Comparison of ENCODE assay signal across 1 cellular context in the genomic region with DNA sequence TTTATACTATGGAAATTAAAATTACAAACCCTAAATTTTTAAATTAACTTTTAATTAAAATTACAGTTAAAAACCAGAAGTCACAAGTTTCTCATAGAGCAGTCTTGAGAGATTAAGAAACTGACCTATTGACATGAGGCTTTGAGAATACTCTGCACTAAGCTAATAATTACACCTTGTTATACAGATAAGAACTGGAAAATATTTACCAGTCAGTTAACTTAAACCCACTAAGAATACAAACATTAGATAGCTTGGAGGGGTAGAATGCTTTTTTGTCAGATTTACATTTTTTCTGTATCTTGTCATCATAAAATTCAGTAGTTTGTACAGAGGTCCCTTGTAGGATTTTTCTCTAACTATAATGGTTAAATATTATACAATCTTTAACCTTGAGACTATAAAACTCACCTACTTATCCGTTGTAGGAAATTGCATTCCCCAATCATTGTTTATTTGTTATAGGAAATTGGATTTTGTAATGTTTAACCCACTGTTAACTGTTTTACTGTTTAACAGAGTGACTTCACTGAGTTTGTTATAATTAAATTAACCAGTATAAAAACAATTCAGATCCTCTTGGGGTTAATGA.
A peak's percentile ranks its signal among the peaks of the same experiment; 100 is the strongest.
TF ChIP-seq lines count a peak whose summit lies in the region.

No MANE protein-coding gene starts in this region.

TF ChIP-seq in HepG2, 621 proteins besides CTCF, POLR2A, EP300 and RAD21 (continued from another document and continues in another):
- TF ChIP-seq, protein P1, sequence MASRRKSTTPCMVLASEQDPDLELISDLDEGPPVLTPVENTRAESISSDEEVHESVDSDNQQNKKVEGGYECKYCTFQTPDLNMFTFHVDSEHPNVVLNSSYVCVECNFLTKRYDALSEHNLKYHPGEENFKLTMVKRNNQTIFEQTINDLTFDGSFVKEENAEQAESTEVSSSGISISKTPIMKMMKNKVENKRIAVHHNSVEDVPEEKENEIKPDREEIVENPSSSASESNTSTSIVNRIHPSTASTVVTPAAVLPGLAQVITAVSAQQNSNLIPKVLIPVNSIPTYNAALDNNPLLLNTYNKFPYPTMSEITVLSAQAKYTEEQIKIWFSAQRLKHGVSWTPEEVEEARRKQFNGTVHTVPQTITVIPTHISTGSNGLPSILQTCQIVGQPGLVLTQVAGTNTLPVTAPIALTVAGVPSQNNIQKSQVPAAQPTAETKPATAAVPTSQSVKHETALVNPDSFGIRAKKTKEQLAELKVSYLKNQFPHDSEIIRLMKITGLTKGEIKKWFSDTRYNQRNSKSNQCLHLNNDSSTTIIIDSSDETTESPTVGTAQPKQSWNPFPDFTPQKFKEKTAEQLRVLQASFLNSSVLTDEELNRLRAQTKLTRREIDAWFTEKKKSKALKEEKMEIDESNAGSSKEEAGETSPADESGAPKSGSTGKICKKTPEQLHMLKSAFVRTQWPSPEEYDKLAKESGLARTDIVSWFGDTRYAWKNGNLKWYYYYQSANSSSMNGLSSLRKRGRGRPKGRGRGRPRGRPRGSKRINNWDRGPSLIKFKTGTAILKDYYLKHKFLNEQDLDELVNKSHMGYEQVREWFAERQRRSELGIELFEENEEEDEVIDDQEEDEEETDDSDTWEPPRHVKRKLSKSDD (CRISPR knock-in tag; IDR thresholded peaks at IDR 0.05; ENCODE audit: low read depth): no peak
- TF ChIP-seq ATF7 (IDR thresholded peaks at IDR 0.05) (no peak), ATF7 (CRISPR knock-in tag; IDR thresholded peaks at IDR 0.05) (no peak), GATAD2A (CRISPR knock-in tag; IDR thresholded peaks at IDR 0.05) (peak; percentile 48), ZNF44 (CRISPR knock-in tag; IDR thresholded peaks at IDR 0.05) (no peak), SYNCRIP (IDR thresholded peaks at IDR 0.05; ENCODE audit: insufficient read depth, low read depth, low read length) (no peak), ZSCAN22 (CRISPR knock-in tag; IDR thresholded peaks at IDR 0.05) (no peak), KAT2B (IDR thresholded peaks at IDR 0.05; ENCODE audit: borderline replicate concordance, low read depth, low read length) (no peak), ZNF274 (CRISPR knock-in tag; IDR thresholded peaks at IDR 0.05) (no peak), PHF8 (CRISPR knock-in tag; IDR thresholded peaks at IDR 0.05) (no peak), ZNF644 (CRISPR knock-in tag; IDR thresholded peaks at IDR 0.05; ENCODE audit: low read depth) (no peak), HNRNPUL1 (IDR thresholded peaks at IDR 0.05; ENCODE audit: low read depth, low read length) (peak; percentile 81; the same call in 1 of the 2 replicates), HHEX (CRISPR knock-in tag; IDR thresholded peaks at IDR 0.05) (peak; percentile 84), IKZF1 (IDR thresholded peaks at IDR 0.05) (no peak), KDM1A (CRISPR knock-in tag; IDR thresholded peaks at IDR 0.05) (no peak), NFIC (IDR thresholded peaks at IDR 0.05; ENCODE audit: low read length) (peak; percentile 94), ZNF557 (CRISPR knock-in tag; IDR thresholded peaks at IDR 0.05) (no peak)
- TF ChIP-seq, protein P2, sequence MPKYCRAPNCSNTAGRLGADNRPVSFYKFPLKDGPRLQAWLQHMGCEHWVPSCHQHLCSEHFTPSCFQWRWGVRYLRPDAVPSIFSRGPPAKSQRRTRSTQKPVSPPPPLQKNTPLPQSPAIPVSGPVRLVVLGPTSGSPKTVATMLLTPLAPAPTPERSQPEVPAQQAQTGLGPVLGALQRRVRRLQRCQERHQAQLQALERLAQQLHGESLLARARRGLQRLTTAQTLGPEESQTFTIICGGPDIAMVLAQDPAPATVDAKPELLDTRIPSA (CRISPR knock-in tag; IDR thresholded peaks at IDR 0.05; ENCODE audit: borderline replicate concordance): no peak
- TF ChIP-seq, protein P3, sequence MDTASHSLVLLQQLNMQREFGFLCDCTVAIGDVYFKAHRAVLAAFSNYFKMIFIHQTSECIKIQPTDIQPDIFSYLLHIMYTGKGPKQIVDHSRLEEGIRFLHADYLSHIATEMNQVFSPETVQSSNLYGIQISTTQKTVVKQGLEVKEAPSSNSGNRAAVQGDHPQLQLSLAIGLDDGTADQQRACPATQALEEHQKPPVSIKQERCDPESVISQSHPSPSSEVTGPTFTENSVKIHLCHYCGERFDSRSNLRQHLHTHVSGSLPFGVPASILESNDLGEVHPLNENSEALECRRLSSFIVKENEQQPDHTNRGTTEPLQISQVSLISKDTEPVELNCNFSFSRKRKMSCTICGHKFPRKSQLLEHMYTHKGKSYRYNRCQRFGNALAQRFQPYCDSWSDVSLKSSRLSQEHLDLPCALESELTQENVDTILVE (CRISPR knock-in tag; IDR thresholded peaks at IDR 0.05): no peak
- TF ChIP-seq, protein P4, sequence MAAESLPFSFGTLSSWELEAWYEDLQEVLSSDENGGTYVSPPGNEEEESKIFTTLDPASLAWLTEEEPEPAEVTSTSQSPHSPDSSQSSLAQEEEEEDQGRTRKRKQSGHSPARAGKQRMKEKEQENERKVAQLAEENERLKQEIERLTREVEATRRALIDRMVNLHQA (CRISPR knock-in tag; IDR thresholded peaks at IDR 0.05): no peak
- TF ChIP-seq, protein P5, sequence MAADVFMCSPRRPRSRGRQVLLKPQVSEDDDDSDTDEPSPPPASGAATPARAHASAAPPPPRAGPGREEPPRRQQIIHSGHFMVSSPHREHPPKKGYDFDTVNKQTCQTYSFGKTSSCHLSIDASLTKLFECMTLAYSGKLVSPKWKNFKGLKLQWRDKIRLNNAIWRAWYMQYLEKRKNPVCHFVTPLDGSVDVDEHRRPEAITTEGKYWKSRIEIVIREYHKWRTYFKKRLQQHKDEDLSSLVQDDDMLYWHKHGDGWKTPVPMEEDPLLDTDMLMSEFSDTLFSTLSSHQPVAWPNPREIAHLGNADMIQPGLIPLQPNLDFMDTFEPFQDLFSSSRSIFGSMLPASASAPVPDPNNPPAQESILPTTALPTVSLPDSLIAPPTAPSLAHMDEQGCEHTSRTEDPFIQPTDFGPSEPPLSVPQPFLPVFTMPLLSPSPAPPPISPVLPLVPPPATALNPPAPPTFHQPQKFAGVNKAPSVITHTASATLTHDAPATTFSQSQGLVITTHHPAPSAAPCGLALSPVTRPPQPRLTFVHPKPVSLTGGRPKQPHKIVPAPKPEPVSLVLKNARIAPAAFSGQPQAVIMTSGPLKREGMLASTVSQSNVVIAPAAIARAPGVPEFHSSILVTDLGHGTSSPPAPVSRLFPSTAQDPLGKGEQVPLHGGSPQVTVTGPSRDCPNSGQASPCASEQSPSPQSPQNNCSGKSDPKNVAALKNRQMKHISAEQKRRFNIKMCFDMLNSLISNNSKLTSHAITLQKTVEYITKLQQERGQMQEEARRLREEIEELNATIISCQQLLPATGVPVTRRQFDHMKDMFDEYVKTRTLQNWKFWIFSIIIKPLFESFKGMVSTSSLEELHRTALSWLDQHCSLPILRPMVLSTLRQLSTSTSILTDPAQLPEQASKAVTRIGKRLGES (CRISPR knock-in tag; IDR thresholded peaks at IDR 0.05; ENCODE audit: borderline replicate concordance): peak; percentile 4; the same call in 1 of the 2 replicates
- TF ChIP-seq, protein P6, sequence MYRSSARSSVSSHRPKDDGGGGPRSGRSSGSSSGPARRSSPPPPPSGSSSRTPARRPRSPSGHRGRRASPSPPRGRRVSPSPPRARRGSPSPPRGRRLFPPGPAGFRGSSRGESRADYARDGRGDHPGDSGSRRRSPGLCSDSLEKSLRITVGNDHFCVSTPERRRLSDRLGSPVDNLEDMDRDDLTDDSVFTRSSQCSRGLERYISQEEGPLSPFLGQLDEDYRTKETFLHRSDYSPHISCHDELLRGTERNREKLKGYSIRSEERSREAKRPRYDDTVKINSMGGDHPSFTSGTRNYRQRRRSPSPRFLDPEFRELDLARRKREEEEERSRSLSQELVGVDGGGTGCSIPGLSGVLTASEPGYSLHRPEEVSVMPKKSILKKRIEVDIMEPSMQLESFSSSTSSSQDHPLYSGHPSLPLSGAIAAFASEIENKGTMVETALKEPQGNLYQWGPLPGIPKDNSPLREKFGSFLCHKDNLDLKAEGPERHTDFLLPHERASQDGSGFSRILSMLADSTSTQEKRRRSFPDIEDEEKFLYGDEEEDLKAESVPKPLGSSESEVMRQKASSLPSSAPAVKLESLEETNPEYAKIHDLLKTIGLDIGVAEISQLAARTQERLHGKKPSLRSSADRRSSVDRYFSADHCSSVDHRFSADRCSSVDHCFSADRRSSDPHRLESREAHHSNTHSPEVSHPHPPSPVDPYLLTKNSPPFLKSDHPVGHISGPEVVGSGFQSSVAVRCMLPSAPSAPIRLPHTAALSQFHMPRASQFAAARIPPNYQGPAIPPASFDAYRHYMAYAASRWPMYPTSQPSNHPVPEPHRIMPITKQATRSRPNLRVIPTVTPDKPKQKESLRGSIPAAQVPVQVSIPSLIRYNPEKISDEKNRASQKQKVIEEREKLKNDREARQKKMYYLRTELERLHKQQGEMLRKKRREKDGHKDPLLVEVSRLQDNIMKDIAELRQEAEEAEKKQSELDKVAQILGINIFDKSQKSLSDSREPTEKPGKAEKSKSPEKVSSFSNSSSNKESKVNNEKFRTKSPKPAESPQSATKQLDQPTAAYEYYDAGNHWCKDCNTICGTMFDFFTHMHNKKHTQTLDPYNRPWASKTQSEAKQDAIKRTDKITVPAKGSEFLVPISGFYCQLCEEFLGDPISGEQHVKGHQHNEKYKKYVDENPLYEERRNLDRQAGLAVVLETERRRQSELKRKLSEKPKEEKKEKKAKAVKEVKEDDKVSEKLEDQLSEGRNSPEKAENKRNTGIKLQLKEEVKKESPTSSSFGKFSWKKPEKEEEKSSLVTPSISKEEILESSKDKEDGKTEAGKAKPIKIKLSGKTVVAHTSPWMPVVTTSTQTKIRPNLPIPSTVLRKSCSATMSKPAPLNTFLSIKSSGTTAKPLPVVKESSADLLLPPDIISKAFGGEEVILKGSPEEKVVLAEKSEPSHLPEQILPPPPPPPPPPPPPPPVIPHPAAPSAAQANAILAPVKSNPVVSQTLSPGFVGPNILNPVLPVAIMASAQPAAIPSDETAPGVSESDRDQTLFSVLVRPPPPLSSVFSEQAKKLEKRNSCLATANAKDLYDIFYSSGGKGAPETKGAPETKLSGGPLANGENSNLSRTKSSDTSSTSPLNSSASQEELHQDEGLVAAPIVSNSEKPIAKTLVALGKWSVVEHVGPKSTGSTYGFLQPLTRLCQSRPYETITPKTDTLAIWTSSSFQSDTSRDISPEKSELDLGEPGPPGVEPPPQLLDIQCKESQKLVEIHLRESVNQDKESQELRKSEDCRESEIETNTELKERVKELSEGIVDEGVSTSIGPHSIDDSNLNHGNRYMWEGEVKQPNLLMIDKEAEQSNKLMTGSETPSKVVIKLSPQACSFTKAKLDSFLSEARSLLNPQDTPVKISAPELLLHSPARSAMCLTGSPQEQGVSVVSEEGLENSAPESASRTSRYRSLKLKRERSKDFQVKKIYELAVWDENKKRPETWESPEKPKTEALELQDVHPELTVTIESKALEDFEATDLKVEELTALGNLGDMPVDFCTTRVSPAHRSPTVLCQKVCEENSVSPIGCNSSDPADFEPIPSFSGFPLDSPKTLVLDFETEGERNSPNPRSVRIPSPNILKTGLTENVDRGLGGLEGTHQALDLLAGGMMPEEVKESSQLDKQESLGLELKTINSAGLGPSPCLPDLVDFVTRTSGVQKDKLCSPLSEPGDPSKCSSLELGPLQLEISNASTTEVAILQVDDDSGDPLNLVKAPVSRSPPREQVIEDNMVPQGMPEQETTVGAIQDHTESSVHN (CRISPR knock-in tag; IDR thresholded peaks at IDR 0.05): no peak
- TF ChIP-seq, protein P7, sequence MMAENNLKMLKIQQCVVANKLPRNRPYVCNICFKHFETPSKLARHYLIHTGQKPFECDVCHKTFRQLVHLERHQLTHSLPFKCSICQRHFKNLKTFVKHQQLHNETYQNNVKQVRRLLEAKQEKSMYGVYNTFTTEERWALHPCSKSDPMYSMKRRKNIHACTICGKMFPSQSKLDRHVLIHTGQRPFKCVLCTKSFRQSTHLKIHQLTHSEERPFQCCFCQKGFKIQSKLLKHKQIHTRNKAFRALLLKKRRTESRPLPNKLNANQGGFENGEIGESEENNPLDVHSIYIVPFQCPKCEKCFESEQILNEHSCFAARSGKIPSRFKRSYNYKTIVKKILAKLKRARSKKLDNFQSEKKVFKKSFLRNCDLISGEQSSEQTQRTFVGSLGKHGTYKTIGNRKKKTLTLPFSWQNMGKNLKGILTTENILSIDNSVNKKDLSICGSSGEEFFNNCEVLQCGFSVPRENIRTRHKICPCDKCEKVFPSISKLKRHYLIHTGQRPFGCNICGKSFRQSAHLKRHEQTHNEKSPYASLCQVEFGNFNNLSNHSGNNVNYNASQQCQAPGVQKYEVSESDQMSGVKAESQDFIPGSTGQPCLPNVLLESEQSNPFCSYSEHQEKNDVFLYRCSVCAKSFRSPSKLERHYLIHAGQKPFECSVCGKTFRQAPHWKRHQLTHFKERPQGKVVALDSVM (CRISPR knock-in tag; IDR thresholded peaks at IDR 0.05): no peak
- TF ChIP-seq, protein P8, sequence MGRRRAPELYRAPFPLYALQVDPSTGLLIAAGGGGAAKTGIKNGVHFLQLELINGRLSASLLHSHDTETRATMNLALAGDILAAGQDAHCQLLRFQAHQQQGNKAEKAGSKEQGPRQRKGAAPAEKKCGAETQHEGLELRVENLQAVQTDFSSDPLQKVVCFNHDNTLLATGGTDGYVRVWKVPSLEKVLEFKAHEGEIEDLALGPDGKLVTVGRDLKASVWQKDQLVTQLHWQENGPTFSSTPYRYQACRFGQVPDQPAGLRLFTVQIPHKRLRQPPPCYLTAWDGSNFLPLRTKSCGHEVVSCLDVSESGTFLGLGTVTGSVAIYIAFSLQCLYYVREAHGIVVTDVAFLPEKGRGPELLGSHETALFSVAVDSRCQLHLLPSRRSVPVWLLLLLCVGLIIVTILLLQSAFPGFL (CRISPR knock-in tag; IDR thresholded peaks at IDR 0.05): no peak
- TF ChIP-seq, protein P9, sequence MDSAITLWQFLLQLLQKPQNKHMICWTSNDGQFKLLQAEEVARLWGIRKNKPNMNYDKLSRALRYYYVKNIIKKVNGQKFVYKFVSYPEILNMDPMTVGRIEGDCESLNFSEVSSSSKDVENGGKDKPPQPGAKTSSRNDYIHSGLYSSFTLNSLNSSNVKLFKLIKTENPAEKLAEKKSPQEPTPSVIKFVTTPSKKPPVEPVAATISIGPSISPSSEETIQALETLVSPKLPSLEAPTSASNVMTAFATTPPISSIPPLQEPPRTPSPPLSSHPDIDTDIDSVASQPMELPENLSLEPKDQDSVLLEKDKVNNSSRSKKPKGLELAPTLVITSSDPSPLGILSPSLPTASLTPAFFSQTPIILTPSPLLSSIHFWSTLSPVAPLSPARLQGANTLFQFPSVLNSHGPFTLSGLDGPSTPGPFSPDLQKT (CRISPR knock-in tag; IDR thresholded peaks at IDR 0.05; ENCODE audit: borderline replicate concordance): no peak
- TF ChIP-seq, protein P10, sequence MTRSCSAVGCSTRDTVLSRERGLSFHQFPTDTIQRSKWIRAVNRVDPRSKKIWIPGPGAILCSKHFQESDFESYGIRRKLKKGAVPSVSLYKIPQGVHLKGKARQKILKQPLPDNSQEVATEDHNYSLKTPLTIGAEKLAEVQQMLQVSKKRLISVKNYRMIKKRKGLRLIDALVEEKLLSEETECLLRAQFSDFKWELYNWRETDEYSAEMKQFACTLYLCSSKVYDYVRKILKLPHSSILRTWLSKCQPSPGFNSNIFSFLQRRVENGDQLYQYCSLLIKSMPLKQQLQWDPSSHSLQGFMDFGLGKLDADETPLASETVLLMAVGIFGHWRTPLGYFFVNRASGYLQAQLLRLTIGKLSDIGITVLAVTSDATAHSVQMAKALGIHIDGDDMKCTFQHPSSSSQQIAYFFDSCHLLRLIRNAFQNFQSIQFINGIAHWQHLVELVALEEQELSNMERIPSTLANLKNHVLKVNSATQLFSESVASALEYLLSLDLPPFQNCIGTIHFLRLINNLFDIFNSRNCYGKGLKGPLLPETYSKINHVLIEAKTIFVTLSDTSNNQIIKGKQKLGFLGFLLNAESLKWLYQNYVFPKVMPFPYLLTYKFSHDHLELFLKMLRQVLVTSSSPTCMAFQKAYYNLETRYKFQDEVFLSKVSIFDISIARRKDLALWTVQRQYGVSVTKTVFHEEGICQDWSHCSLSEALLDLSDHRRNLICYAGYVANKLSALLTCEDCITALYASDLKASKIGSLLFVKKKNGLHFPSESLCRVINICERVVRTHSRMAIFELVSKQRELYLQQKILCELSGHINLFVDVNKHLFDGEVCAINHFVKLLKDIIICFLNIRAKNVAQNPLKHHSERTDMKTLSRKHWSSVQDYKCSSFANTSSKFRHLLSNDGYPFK (CRISPR knock-in tag; IDR thresholded peaks at IDR 0.05; ENCODE audit: borderline replicate concordance): no peak
